8 cellular contexts compared by ENCODE assay signal in genomic region chr11:57116654-57117053, GRCh38.
DNase-seq lines count a peak whose midpoint lies in the region; ATAC-seq and TF ChIP-seq lines count a peak whose summit lies in the region.

No MANE protein-coding gene starts in this region.

- no peaks in the 10 kb centered on the region for H3K9me3 ChIP-seq in SJCRH30 (replicated peaks)

- H3K4me1 ChIP-seq in SJCRH30 (no peaks in the 10 kb centered on the region), foreskin keratinocyte (no peaks in the 10 kb centered on the region)

- H3K27me3 ChIP-seq in SJCRH30: no peaks in the 10 kb centered on the region; the same call in 1 of the 2 replicates
- peaks cover 9% of the 10 kb centered on the region for H3K27me3 ChIP-seq in foreskin keratinocyte

- TF ChIP-seq CTCF in GM12874 (IDR thresholded peaks at IDR 0.05; ENCODE audit: insufficient read depth, low read depth, low read length) (peak; percentile 43; the same call in 1 of the 2 replicates), foreskin keratinocyte (conservative IDR thresholded peaks at IDR 0.05) (peak; percentile 80)

- no peak overlapping the region for H3K4me3 ChIP-seq in SJCRH30

- DNase-seq in AG08396 (ENCODE audit: low spot score) (peak; percentile 39), HuH-7 (ENCODE audit: low spot score) (peak; percentile 79), SJCRH30 (peak; percentile 36 to 68), foreskin keratinocyte (peak; percentile 30 to 61), putamen (ENCODE audit: low spot score) (peak; percentile 12)

- H3K36me3 ChIP-seq in SJCRH30: no peaks in the 10 kb centered on the region

- ATAC-seq in foreskin keratinocyte (peak; percentile 91), HG03565 (IDR thresholded peaks at IDR 0.05; ENCODE audit: unreplicated experiment) (no peak), HG03571 (IDR thresholded peaks at IDR 0.05; ENCODE audit: unreplicated experiment) (no peak)

- no peak overlapping the region for H3K27ac ChIP-seq in SJCRH30
- no peak overlapping the region for H3K27ac ChIP-seq in foreskin keratinocyte

Comparison
In these comparisons a context has a peak if more than half of its experiments do, and no peak if none do; other contexts are left out.
1. DNase-seq: peak in every context shown above with its lines; median percentile 79 in HuH-7; 52 in SJCRH30; 46 in foreskin keratinocyte; 39 in AG08396; 12 in putamen.